Comparison of ENCODE assay signal across 7 cellular contexts in the genomic region with DNA sequence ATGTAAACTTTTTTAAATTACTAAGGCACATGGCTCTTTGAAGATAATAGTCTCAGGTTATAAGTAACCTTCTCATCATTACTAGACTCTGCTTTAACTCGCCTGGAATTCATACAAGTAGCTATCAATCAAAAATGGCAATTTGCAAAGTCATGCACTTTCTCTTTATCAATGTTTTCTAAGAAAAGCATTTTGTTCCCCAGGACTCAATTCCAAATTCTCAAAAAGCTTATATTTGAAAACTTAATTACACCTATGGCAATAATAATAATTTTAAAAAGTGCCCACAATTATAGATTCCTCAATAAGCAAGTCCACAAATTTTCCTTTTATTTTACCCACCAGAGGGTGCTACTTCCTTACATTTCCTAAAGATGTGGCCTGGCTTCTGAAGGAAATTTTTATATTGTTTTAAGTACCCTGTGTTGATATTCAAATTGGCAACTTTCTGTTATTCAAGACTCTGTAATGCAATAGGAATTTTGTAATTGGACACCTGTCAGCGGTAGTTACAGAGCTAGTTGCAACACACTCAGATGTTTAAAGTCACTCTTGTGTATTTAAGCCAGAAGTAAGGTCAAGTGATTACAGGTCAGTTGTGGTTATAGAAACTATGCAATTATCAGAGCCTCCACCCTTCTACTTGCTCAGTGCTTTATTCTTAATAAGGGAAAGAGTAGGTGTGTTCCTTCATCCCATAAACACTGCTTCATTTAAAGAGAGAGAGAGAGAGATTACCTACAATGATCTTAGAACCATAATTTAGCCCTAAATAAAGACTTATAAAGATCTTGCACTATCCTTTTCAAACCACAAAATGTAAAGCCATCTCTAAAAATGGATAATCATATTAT.
DNase-seq lines count a peak whose midpoint lies in the region; ATAC-seq and TF ChIP-seq lines count a peak whose summit lies in the region.

No MANE protein-coding gene starts in this region.

- DNase-seq in RPMI8226 (peak; percentile 56), fibroblast of gingiva (ENCODE audit: low read depth) (peak; percentile 63), non-pigmented ciliary epithelial cell (ENCODE audit: low read depth) (peak; percentile 85), cerebellar nuclear complex (lab: John Stamatoyannopoulos, UW) (no peak)

- TF ChIP-seq CTCF in GM12873 (IDR thresholded peaks at IDR 0.05; ENCODE audit: insufficient read depth, low read depth, low read length, missing control alignments) = peak; percentile 42
- TF ChIP-seq CTCF in LNCAP (IDR thresholded peaks at IDR 0.05) = peak; percentile 61

- ATAC-seq in GM18867 (IDR thresholded peaks at IDR 0.05; ENCODE audit: unreplicated experiment) = no peak

Comparison
In these comparisons a context has a peak if more than half of its experiments do, and no peak if none do; other contexts are left out.
1. DNase-seq: peak in RPMI8226 (single experiment), fibroblast of gingiva (single experiment) and non-pigmented ciliary epithelial cell (single experiment); none in cerebellar nuclear complex (0 of 2).